Comparison of ENCODE assay signal across 8 cellular contexts in the genomic region with DNA sequence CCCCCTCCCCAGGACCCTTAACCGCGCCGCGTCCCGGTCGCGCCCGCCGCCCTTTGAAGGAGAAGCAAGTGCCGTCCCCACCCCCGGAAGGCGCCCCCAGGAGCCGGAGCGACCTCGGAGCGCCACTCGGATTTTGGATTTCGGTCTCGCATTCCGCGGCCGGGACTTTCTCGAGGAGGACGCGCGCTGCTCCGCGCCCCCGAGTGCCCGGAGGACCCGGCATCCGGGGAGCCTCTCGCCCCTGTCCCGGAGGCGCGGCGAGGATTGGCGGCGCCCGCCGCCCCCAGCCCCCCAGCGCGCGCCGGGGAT. TPM values are rescaled to one million over a fixed set of nuclear protein-coding genes. Genes with fewer than 3 reads are reported as not detected.
DNase-seq lines count a peak whose midpoint lies in the region; ATAC-seq and TF ChIP-seq lines count a peak whose summit lies in the region.

No MANE protein-coding gene starts in this region.

- H4K20me1 ChIP-seq in OCI-LY7 (ENCODE audit: insufficient read depth, low read length) = 0 out of 2 replicates have a peak, but pooled peaks cover 7% of the 10 kb centered on the region

- peaks cover 0 to 25% (median 3%) of the 10 kb centered on the region in 3 donors for H3K36me3 Mint-ChIP-seq in CD8-positive, alpha-beta memory T cell
- H3K36me3 Mint-ChIP-seq in endothelial cell (ENCODE audit: low read depth, unreplicated experiment) = peaks cover 10% of the 10 kb centered on the region

- CTCF ChIA-PET in CD8-positive, alpha-beta memory T cell (lab: Charles Lee) = interaction anchor here (1.0 kb wide), 1 partner anchor 17 kb away, joined by 6 read pairs; no protein-coding TSS in a partner anchor
- CTCF ChIA-PET in OCI-LY7 (lab: Charles Lee; ENCODE audit: unreplicated experiment) = no interaction called here

- no peak for ATAC-seq in HG03520 (IDR thresholded peaks at IDR 0.05; ENCODE audit: unreplicated experiment)

- no peak for DNase-seq in CD8-positive, alpha-beta memory T cell
- DNase-seq in OCI-LY7 (ENCODE audit: low spot score) (no peak), endothelial cell (ENCODE audit: low spot score) (no peak), NCI-H1092 (lab: John Stamatoyannopoulos, UW) (no peak), OCI-M1 (lab: John Stamatoyannopoulos, UW) (no peak), COLO829 (ENCODE audit: low spot score) (no peak)

- no peak overlapping the region for H2AFZ ChIP-seq in OCI-LY7 (ENCODE audit: low read length)

- H3K36me3 ChIP-seq in CD8-positive, alpha-beta memory T cell (ENCODE audit: insufficient read depth, low read length) = peaks cover 11% of the 10 kb centered on the region
- H3K36me3 ChIP-seq in OCI-LY7 (ENCODE audit: insufficient read depth, low read length) (peaks cover 57% of the 10 kb centered on the region), neutrophil (peaks cover 49% of the 10 kb centered on the region)

- no peaks in the 10 kb centered on the region for H3K9me3 ChIP-seq in CD8-positive, alpha-beta memory T cell (ENCODE audit: low read length)
- no peaks in the 10 kb centered on the region for H3K9me3 ChIP-seq in OCI-LY7 (ENCODE audit: low read length)
- H3K9me3 ChIP-seq in neutrophil = peaks cover 10% of the 10 kb centered on the region

- POLR2A ChIA-PET in CD8-positive, alpha-beta memory T cell (lab: Charles Lee) = interaction anchor here (0.7 to 2.2 kb wide), 3 partner anchors 9 to 19 kb away, joined by 3 to 22 read pairs (median 6); partner anchors contain the start of gene CIRBP
- POLR2A ChIA-PET in OCI-LY7 (lab: Charles Lee) = no interaction called here

- peak overlapping the region; percentile 81 to 100 (median 90) for H3K4me3 Mint-ChIP-seq in CD8-positive, alpha-beta memory T cell
- peak overlapping the region; percentile 92 for H3K4me3 Mint-ChIP-seq in endothelial cell (ENCODE audit: unreplicated experiment)

- H3K4me1 ChIP-seq in CD8-positive, alpha-beta memory T cell (ENCODE audit: insufficient read depth, low read length) = peaks cover 32% of the 10 kb centered on the region
- H3K4me1 ChIP-seq in OCI-LY7 (ENCODE audit: insufficient read depth, low read length, poor library complexity, severe bottlenecking) (peaks cover 41% of the 10 kb centered on the region), neutrophil (ENCODE audit: control insufficient read depth in 1 of 2, insufficient read depth in 1 of 2, low read depth in 1 of 2, low read length in 1 of 2) (peaks cover 36 to 46% of the 10 kb centered on the region in 2 experiments)

- intact Hi-C loops in OCI-LY7 (cut with micrococcal nuclease; ENCODE audit: unreplicated experiment) = loop anchor here (1.0 kb wide), 1 partner anchor 16 kb away; no protein-coding TSS in a partner anchor

- H3K4me3 ChIP-seq in CD8-positive, alpha-beta memory T cell (ENCODE audit: low read length) = peak overlapping the region; percentile 62
- H3K4me3 ChIP-seq in OCI-LY7 (ENCODE audit: low read depth, low read length, poor library complexity, severe bottlenecking) (peak overlapping the region; percentile 97), neutrophil (ENCODE audit: low read depth in 1 of 2, low read length in 1 of 2) (peak overlapping the region; percentile 75 to 98)

- H3K27ac Mint-ChIP-seq in CD8-positive, alpha-beta memory T cell = peak overlapping the region; percentile 80 to 100 (median 90)
- H3K27ac Mint-ChIP-seq in endothelial cell (ENCODE audit: unreplicated experiment) = no peak overlapping the region

- TF ChIP-seq CTCF in OCI-LY7 (conservative IDR thresholded peaks at IDR 0.05; ENCODE audit: low read length) (no peak), endothelial cell (IDR thresholded peaks at IDR 0.05; ENCODE audit: unreplicated experiment) (no peak), neutrophil (IDR thresholded peaks at IDR 0.05) (no peak)

- H3K27me3 Mint-ChIP-seq in CD8-positive, alpha-beta memory T cell = peaks cover 0 to 10% of the 10 kb centered on the region in 2 donors
- H3K27me3 Mint-ChIP-seq in endothelial cell (ENCODE audit: unreplicated experiment) = peaks cover 14% of the 10 kb centered on the region

- H3K4me1 Mint-ChIP-seq in CD8-positive, alpha-beta memory T cell = peaks cover 5 to 20% (median 12%) of the 10 kb centered on the region in 3 donors
- H3K4me1 Mint-ChIP-seq in endothelial cell (ENCODE audit: unreplicated experiment) = peaks cover 4% of the 10 kb centered on the region

- H3K9me2 ChIP-seq in OCI-LY7 (ENCODE audit: insufficient read depth, low read length) = no peaks in the 10 kb centered on the region

- BruUV-seq in OCI-LY7 (replicated peaks; lab: Mats Ljungman, UMichigan) = no TSS peak

- H3K27me3 ChIP-seq in CD8-positive, alpha-beta memory T cell (ENCODE audit: insufficient read depth, low read length, poor library complexity, severe bottlenecking) = no peaks in the 10 kb centered on the region
- no peaks in the 10 kb centered on the region for H3K27me3 ChIP-seq in neutrophil

- peak overlapping the region; percentile 92 for H3K27ac ChIP-seq in CD8-positive, alpha-beta memory T cell (ENCODE audit: low read depth, low read length)
- H3K27ac ChIP-seq in OCI-LY7 (ENCODE audit: low read depth, low read length, poor library complexity, severe bottlenecking) = peak overlapping the region; percentile 87
- peak overlapping the region; percentile 100 for H3K27ac ChIP-seq in neutrophil

- H3K9me3 Mint-ChIP-seq in CD8-positive, alpha-beta memory T cell = no peaks in the 10 kb centered on the region
- H3K9me3 Mint-ChIP-seq in endothelial cell (ENCODE audit: unreplicated experiment) = no peaks in the 10 kb centered on the region

- peaks cover 39% of the 10 kb centered on the region; the same call in 1 of the 2 replicates for H3K79me2 ChIP-seq in OCI-LY7 (ENCODE audit: insufficient read depth, low read depth, low read length)

- H3K4me2 ChIP-seq in OCI-LY7 (ENCODE audit: low read length) = peak overlapping the region; percentile 100

RNA-seq across cellular contexts. Expression of gene MIDN, which starts 1.6 kb away (rescaled TPM):
- total RNA-seq in CD8-positive, alpha-beta memory T cell = 10 to 100 TPM; 39.8 to 45.3 TPM
- polyA plus RNA-seq in CD8-positive, alpha-beta memory T cell = 14.6 TPM
- 11.7 and 20.3 TPM in 2 replicates for total RNA-seq in OCI-LY7 (2014; rRNA removed; shearing (Covaris generic))
- 70.9 and 75.8 TPM in 2 replicates for total RNA-seq in OCI-LY7 (2022)
- 204 TPM for total RNA-seq in endothelial cell (ENCODE audit: unreplicated experiment)

RNA-seq across cellular contexts. Expression of gene ATP5F1D, which starts 8.4 kb away (rescaled TPM):
- total RNA-seq in CD8-positive, alpha-beta memory T cell = 100 to 1,000 TPM; 179 to 180 TPM
- 271 TPM for polyA plus RNA-seq in CD8-positive, alpha-beta memory T cell
- total RNA-seq in OCI-LY7 (2014; rRNA removed; shearing (Covaris generic)) = 51.8 and 82.1 TPM in 2 replicates
- total RNA-seq in OCI-LY7 (2022) (207 and 266 TPM in 2 replicates), endothelial cell (ENCODE audit: unreplicated experiment) (175 TPM)

RNA-seq across cellular contexts. Expression of gene CBARP, which starts 12.1 kb away (rescaled TPM):
- under 1 TPM; 0.22 to 0.80 TPM for total RNA-seq in CD8-positive, alpha-beta memory T cell
- polyA plus RNA-seq in CD8-positive, alpha-beta memory T cell = not detected
- 0.09 and 0.33 TPM in 2 replicates for total RNA-seq in OCI-LY7 (2014; rRNA removed; shearing (Covaris generic))
- total RNA-seq in OCI-LY7 (2022) = 0.13 and 0.18 TPM in 2 replicates
- total RNA-seq in endothelial cell (ENCODE audit: unreplicated experiment) = 10.4 TPM

RNA-seq across cellular contexts. Expression of gene CIRBP, which starts 19.2 kb away (rescaled TPM):
- 100 to 1,000 TPM; 253 to 258 TPM for total RNA-seq in CD8-positive, alpha-beta memory T cell
- 238 TPM for polyA plus RNA-seq in CD8-positive, alpha-beta memory T cell
- total RNA-seq in OCI-LY7 (2014; rRNA removed; shearing (Covaris generic)) = 278 and 287 TPM in 2 replicates
- 309 and 321 TPM in 2 replicates for total RNA-seq in OCI-LY7 (2022)
- 315 TPM for total RNA-seq in endothelial cell (ENCODE audit: unreplicated experiment)

RNA-seq across cellular contexts. Expression of gene FAM174C, which starts 25.4 kb away (rescaled TPM):
- 100 to 1,000 TPM; 113 TPM for total RNA-seq in CD8-positive, alpha-beta memory T cell
- polyA plus RNA-seq in CD8-positive, alpha-beta memory T cell = 100 TPM
- total RNA-seq in OCI-LY7 (2014; rRNA removed; shearing (Covaris generic)) = 52.6 and 53.2 TPM in 2 replicates
- total RNA-seq in OCI-LY7 (2022) = 79.8 and 81.5 TPM in 2 replicates
- total RNA-seq in endothelial cell (ENCODE audit: unreplicated experiment) = 22.7 TPM
